ENCODE assay signal across 21 cellular contexts in the genomic region with DNA sequence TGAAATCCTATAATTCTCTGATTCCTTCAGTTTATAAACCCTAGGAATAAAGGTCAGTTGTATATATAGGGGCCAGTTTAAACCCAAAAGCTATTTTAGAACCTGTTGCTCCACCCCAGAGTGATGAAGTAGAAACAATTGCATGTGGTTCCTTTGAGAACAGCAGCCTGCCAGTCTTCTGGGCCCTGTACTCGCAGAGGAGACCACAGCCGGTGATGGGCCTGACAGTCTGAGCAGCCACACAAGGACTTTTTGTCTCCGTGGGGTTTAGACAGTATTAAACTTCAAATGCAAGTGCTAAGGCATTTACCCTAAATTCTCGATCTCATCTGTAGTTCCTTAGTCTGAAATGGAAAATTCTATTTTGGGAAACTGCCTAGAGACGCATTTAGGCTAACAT.
"Had no signal": no experiment of that assay in that cellular context is flagged by ENCODE, and none has a peak within 500 bp of the region (broad histone marks: within the 10 kb centered on the region; RNA-seq: fewer than 3 reads in every experiment).

No MANE protein-coding gene starts in this region.

- H3K9me3 ChIP-seq: suprapubic skin, uterus had no signal

- H3K36me3 Mint-ChIP-seq: activated naive CD8-positive, alpha-beta T cell treated with anti-CD3 and anti-CD28 coated beads for 36 hours; memory B cell; naive B cell had no signal

- DNase-seq: activated CD4-positive, alpha-beta T cell treated with anti-CD3 and anti-CD28 coated beads for 1 hour; activated CD4-positive, alpha-beta T cell treated with anti-CD3 and anti-CD28 coated beads, Interleukin-2, amount 50 U/mL, for 4 hours; activated CD8-positive, alpha-beta memory T cell treated with anti-CD3 and anti-CD28 coated beads, Interleukin-2, amount 50 U/mL, for 48 hours; activated naive CD4-positive, alpha-beta T cell treated with Interleukin-2 at 50 U/mL for 16 hours; activated naive CD8-positive, alpha-beta T cell treated with anti-CD3 and anti-CD28 coated beads for 36 hours; activated T-cell treated with anti-CD3 and anti-CD28 coated beads, Interleukin-2, amount 50 U/mL, for 4 hours; dermis blood vessel endothelial cell; effector CD8-positive, alpha-beta T cell; foreskin keratinocyte; glutamatergic neuron; hypothalamus; naive B cell; stimulated activated CD4-positive, alpha-beta T cell treated with anti-CD3 and anti-CD28 coated beads, Interleukin-12 subunit alpha, Interleukin-12 subunit beta, amount 100 ng/mL, for 4 hours; stimulated activated CD4-positive, alpha-beta T cell treated with anti-CD3 and anti-CD28 coated beads, Interleukin-4, amount 100 ng/mL, for 4 hours; T-helper 9 cell; trophoblast cell; uterus had no signal

- H3K27me3 ChIP-seq: foreskin keratinocyte, suprapubic skin, uterus had no signal

- H3K4me1 ChIP-seq: foreskin keratinocyte, suprapubic skin, uterus had no signal

- H3K27ac Mint-ChIP-seq: activated naive CD8-positive, alpha-beta T cell treated with anti-CD3 and anti-CD28 coated beads for 36 hours; memory B cell; naive B cell; stimulated activated naive CD8-positive, alpha-beta T cell treated with anti-CD3 and anti-CD28 coated beads, Interleukin-15, Interleukin-2, amounts not matched to agents 100 ng/mL and 50 ng/mL, for 24 hours had no signal

- H3K9me3 Mint-ChIP-seq: activated naive CD8-positive, alpha-beta T cell treated with anti-CD3 and anti-CD28 coated beads for 36 hours; activated T-cell treated with anti-CD3 and anti-CD28 coated beads, Interleukin-2, amount 50 U/mL, for 4 hours; memory B cell; naive B cell; neural crest cell; stimulated activated naive CD8-positive, alpha-beta T cell treated with anti-CD3 and anti-CD28 coated beads, Interleukin-15, Interleukin-2, amounts not matched to agents 100 ng/mL and 50 ng/mL, for 24 hours had no signal

- H3K27ac ChIP-seq: foreskin keratinocyte, suprapubic skin, uterus had no signal

- H3K36me3 ChIP-seq: suprapubic skin, uterus had no signal

- H3K4me1 Mint-ChIP-seq: activated naive CD8-positive, alpha-beta T cell treated with anti-CD3 and anti-CD28 coated beads for 36 hours; memory B cell; naive B cell had no signal

- ATAC-seq: activated T-cell treated with anti-CD3 and anti-CD28 coated beads, Interleukin-2, amount 50 U/mL, for 4 hours; foreskin keratinocyte had no signal

- H3K4me3 ChIP-seq: suprapubic skin, uterus had no signal

- H3K4me3 Mint-ChIP-seq: activated naive CD8-positive, alpha-beta T cell treated with anti-CD3 and anti-CD28 coated beads for 36 hours; activated T-cell treated with anti-CD3 and anti-CD28 coated beads, Interleukin-2, amount 50 U/mL, for 4 hours; memory B cell; naive B cell; neural crest cell; stimulated activated naive CD8-positive, alpha-beta T cell treated with anti-CD3 and anti-CD28 coated beads, Interleukin-15, Interleukin-2, amounts not matched to agents 100 ng/mL and 50 ng/mL, for 24 hours had no signal
